Comparison of ENCODE assay signal across 22 cellular contexts in the genomic region with DNA sequence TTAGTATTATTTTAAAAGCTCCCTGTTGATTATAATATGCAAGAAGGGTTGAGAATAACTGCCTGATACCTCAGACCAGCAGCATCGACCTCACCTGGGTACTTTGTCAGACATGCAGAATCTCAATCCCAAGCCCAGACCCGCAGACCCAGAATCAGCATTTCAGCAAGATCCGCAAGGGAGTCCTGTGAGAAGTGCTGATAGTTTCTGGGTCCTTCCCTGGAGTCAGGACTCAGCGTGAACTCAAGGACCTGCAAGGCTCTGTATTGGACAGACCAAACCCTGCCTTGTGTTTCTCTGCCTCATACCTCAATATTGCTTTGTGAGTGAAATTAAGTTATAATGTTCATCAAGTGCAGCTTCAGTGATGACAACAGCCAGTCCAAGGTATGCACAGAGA.
"Had no signal": no experiment of that assay in that cellular context is flagged by ENCODE, and none has a peak within 500 bp of the region (broad histone marks: within the 10 kb centered on the region; RNA-seq: fewer than 3 reads in every experiment).

No MANE protein-coding gene starts in this region.

- ATAC-seq: effector memory CD8-positive, alpha-beta T cell; gastrocnemius medialis; heart right ventricle; left cardiac atrium; left lung; left ventricle myocardium superior; lower lobe of right lung; mucosa of descending colon; naive thymus-derived CD8-positive, alpha-beta T cell had no signal

- H3K36me3 Mint-ChIP-seq: mesothelial cell of epicardium; naive B cell; naive thymus-derived CD8-positive, alpha-beta T cell had no signal

- H3K9me3 Mint-ChIP-seq: dendritic cell treated with granulocyte-macrophage colony-stimulating factor and Interleukin-4, amounts not matched to agents 40 ng/mL and 50 ng/mL, for 4 days; effector memory CD8-positive, alpha-beta T cell; endodermal cell; mesothelial cell of epicardium; naive thymus-derived CD8-positive, alpha-beta T cell had no signal

- H3K36me3 ChIP-seq: colonic mucosa, esophagus squamous epithelium, gastrocnemius medialis, heart right ventricle, left lung, lower lobe of right lung had no signal

- H3K27ac Mint-ChIP-seq: dendritic cell treated with granulocyte-macrophage colony-stimulating factor and Interleukin-4, amounts not matched to agents 40 ng/mL and 50 ng/mL, for 4 days; effector memory CD8-positive, alpha-beta T cell; endodermal cell; mesothelial cell of epicardium; naive B cell had no signal

- H3K27me3 ChIP-seq: colonic mucosa, gastrocnemius medialis, left lung had no signal

- H3K4me3 Mint-ChIP-seq: dendritic cell treated with granulocyte-macrophage colony-stimulating factor and Interleukin-4, amounts not matched to agents 40 ng/mL and 50 ng/mL, for 4 days; effector memory CD8-positive, alpha-beta T cell; endodermal cell; mesothelial cell of epicardium; naive B cell; naive thymus-derived CD8-positive, alpha-beta T cell had no signal

- H3K4me1 ChIP-seq: colonic mucosa, esophagus squamous epithelium, gastrocnemius medialis, heart right ventricle, left lung, lower lobe of right lung had no signal

- H3K4me3 ChIP-seq: colonic mucosa, esophagus squamous epithelium, gastrocnemius medialis, heart right ventricle, left lung, lower lobe of right lung, mucosa of descending colon had no signal

- H3K27ac ChIP-seq: colonic mucosa, esophagus squamous epithelium, gastrocnemius medialis, heart right ventricle, left lung, lower lobe of right lung had no signal

- H3K9me3 ChIP-seq: colonic mucosa, esophagus squamous epithelium, gastrocnemius medialis, heart right ventricle, left lung, lower lobe of right lung, mucosa of descending colon had no signal

- H3K4me1 Mint-ChIP-seq: endodermal cell, mesothelial cell of epicardium had no signal

- DNase-seq: colonic mucosa; cortex of kidney; effector CD8-positive, alpha-beta T cell; effector memory CD8-positive, alpha-beta T cell; endodermal cell; esophagus squamous epithelium; foreskin fibroblast; foreskin melanocyte; gastrocnemius medialis; glutamatergic neuron; heart right ventricle; hippocampal formation; left cardiac atrium; left lung; left ventricle myocardium superior; lower lobe of right lung; mesenchymal stem cell; mucosa of descending colon; naive B cell; naive thymus-derived CD8-positive, alpha-beta T cell had no signal
